Comparison of ENCODE assay signal across 8 cellular contexts in the genomic region with DNA sequence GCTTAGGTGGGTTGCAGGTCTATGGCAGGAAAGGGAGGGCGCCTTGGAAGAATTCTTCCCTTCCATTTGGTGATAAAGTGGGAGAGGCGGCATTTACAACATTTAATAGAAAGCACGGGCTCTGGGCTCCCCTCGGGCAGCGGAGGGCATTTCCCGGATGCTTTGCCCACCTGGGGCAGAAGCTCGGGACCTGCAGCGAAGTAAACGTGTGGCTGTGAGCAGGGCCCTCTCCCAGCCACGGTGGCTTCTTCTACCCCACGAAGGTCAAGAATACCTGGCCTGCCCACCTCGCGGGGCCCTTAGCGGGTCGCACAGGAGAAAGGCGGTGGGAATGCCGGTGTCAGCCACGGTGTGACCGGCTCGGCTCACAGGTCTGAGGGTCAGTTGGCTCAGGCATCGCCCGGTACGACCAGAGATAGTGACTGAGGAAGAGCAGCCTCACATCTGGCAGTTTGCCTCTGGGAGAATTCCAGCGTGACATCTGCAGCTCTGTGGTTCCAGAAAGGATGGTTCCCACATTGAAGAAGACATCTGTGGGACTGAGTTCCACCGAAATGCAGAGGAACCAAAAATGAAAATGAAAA. TPM values are rescaled to one million over a fixed set of nuclear protein-coding genes. Genes with fewer than 3 reads are reported as not detected.
DNase-seq lines count a peak whose midpoint lies in the region; ATAC-seq and TF ChIP-seq lines count a peak whose summit lies in the region.

No MANE protein-coding gene starts in this region.

- ATAC-seq in HG02623 (IDR thresholded peaks at IDR 0.05; ENCODE audit: unreplicated experiment): peak; percentile 19
- ATAC-seq in heart right ventricle: peak; percentile 11 to 65 (median 42)
- no peak for ATAC-seq in HG03095 (IDR thresholded peaks at IDR 0.05; ENCODE audit: unreplicated experiment)

- TF ChIP-seq CTCF in heart right ventricle (IDR thresholded peaks at IDR 0.05) (no peak), prostate gland (IDR thresholded peaks at IDR 0.05) (no peak)

- no peaks in the 10 kb centered on the region for H3K9me3 ChIP-seq in heart right ventricle
- no peaks in the 10 kb centered on the region for H3K9me3 ChIP-seq in prostate gland

- H3K27ac ChIP-seq in heart right ventricle (peak overlapping the region; percentile 87 to 95 (median 90)), prostate gland (peak overlapping the region; percentile 90 to 94)

- H3K27me3 Mint-ChIP-seq in activated T-helper 1 cell treated with anti-CD3 and anti-CD28 coated beads, Interleukin-12 subunit alpha, Interleukin-12 subunit beta, Interleukin-2, Interleukin-4 antibody, amounts not matched to agents 30 ng/mL and 10 ng/mL and 1 ng/mL, durations not matched to agents 14 hours and 24 hours and 36 hours (ENCODE audit: insufficient read depth): peaks cover 78% of the 10 kb centered on the region

- H3K36me3 ChIP-seq in heart right ventricle: peaks cover 0 to 7% (median 0%) of the 10 kb centered on the region in 9 donors
- no peaks in the 10 kb centered on the region for H3K36me3 ChIP-seq in prostate gland

- peak overlapping the region; percentile 86 for H3K4me3 Mint-ChIP-seq in activated T-helper 1 cell treated with anti-CD3 and anti-CD28 coated beads, Interleukin-12 subunit alpha, Interleukin-12 subunit beta, Interleukin-2, Interleukin-4 antibody, amounts not matched to agents 30 ng/mL and 10 ng/mL and 1 ng/mL, durations not matched to agents 14 hours and 24 hours and 36 hours

- no peak for DNase-seq in activated T-helper 1 cell treated with anti-CD3 and anti-CD28 coated beads, Interleukin-12 subunit alpha, Interleukin-12 subunit beta, Interleukin-2, Interleukin-4 antibody, amounts not matched to agents 30 ng/mL and 10 ng/mL and 1 ng/mL, durations not matched to agents 14 hours and 24 hours and 36 hours (ENCODE audit: low spot score)
- peak; percentile 45 to 65 for DNase-seq in heart right ventricle
- no peak for DNase-seq in prostate gland (ENCODE audit: low spot score)
- DNase-seq in stimulated activated CD8-positive, alpha-beta memory T cell treated with anti-CD3 and anti-CD28 coated beads, Interleukin-4, amount 100 ng/mL, for 48 hours: no peak
- no peak for DNase-seq in NCI-H1048 (lab: John Stamatoyannopoulos, UW)

- peak overlapping the region; percentile 33 for H3K27ac Mint-ChIP-seq in activated T-helper 1 cell treated with anti-CD3 and anti-CD28 coated beads, Interleukin-12 subunit alpha, Interleukin-12 subunit beta, Interleukin-2, Interleukin-4 antibody, amounts not matched to agents 30 ng/mL and 10 ng/mL and 1 ng/mL, durations not matched to agents 14 hours and 24 hours and 36 hours

- H3K9me3 Mint-ChIP-seq in activated T-helper 1 cell treated with anti-CD3 and anti-CD28 coated beads, Interleukin-12 subunit alpha, Interleukin-12 subunit beta, Interleukin-2, Interleukin-4 antibody, amounts not matched to agents 30 ng/mL and 10 ng/mL and 1 ng/mL, durations not matched to agents 14 hours and 24 hours and 36 hours: no peaks in the 10 kb centered on the region

- peaks cover 20% of the 10 kb centered on the region for H3K4me1 Mint-ChIP-seq in activated T-helper 1 cell treated with anti-CD3 and anti-CD28 coated beads, Interleukin-12 subunit alpha, Interleukin-12 subunit beta, Interleukin-2, Interleukin-4 antibody, amounts not matched to agents 30 ng/mL and 10 ng/mL and 1 ng/mL, durations not matched to agents 14 hours and 24 hours and 36 hours (ENCODE audit: low read depth)

- H3K36me3 Mint-ChIP-seq in activated T-helper 1 cell treated with anti-CD3 and anti-CD28 coated beads, Interleukin-12 subunit alpha, Interleukin-12 subunit beta, Interleukin-2, Interleukin-4 antibody, amounts not matched to agents 30 ng/mL and 10 ng/mL and 1 ng/mL, durations not matched to agents 14 hours and 24 hours and 36 hours (ENCODE audit: low read depth): no peaks in the 10 kb centered on the region

- H3K27me3 ChIP-seq in heart right ventricle (peaks cover 0 to 12% (median 0%) of the 10 kb centered on the region in 7 donors), prostate gland (replicated peaks; ENCODE audit: insufficient read depth) (no peaks in the 10 kb centered on the region)

- H3K4me1 ChIP-seq in heart right ventricle (peaks cover 0 to 50% (median 32%) of the 10 kb centered on the region in 9 donors), prostate gland (replicated peaks) (no peaks in the 10 kb centered on the region)

- H3K4me3 ChIP-seq in GM08714 (ENCODE audit: low read length) (peak overlapping the region; percentile 68; the same call in 1 of the 2 replicates), heart right ventricle (peak overlapping the region; percentile 45 to 80 (median 72)), prostate gland (peak overlapping the region; percentile 75 to 90)

- 1% methylated on average over 25 of the region's 25 CpGs for WGBS in heart right ventricle, 2 donors
- WGBS in prostate gland: 2% methylated on average over 25 of the region's 25 CpGs

- intact Hi-C loops in activated T-helper 1 cell treated with anti-CD3 and anti-CD28 coated beads, Interleukin-12 subunit alpha, Interleukin-12 subunit beta, Interleukin-2, Interleukin-4 antibody, amounts not matched to agents 30 ng/mL and 10 ng/mL and 1 ng/mL, durations not matched to agents 14 hours and 24 hours and 36 hours (cut with micrococcal nuclease): loop anchor here (1.0 to 10.0 kb wide), 5 partner anchors 61 to 693 kb away; a partner anchor contains a TSS
- intact Hi-C loops in heart right ventricle (cut with DNase I): loop anchor here in 7 of 10 donors (5.0 to 10.0 kb wide), 5 partner anchors 50 to 260 kb away; no protein-coding TSS in a partner anchor
- intact Hi-C loops in prostate gland (cut with DNase I): loop anchor here (5.0 kb wide), 1 partner anchor 55 kb away; no protein-coding TSS in a partner anchor

- TF ChIP-seq POLR2A in prostate gland (IDR thresholded peaks at IDR 0.05): no peak

RNA-seq across cellular contexts. Expression of a gene that starts 0.6 kb away (rescaled TPM):
- total RNA-seq in activated T-helper 1 cell treated with anti-CD3 and anti-CD28 coated beads, Interleukin-12 subunit alpha, Interleukin-12 subunit beta, Interleukin-2, Interleukin-4 antibody, amounts not matched to agents 30 ng/mL and 10 ng/mL and 1 ng/mL, durations not matched to agents 14 hours and 24 hours and 36 hours: 0.16 and 0.32 TPM in 2 replicates
- 10 to 100 TPM; 20.4 to 99.0 (median 48.5) TPM for total RNA-seq in heart right ventricle
- polyA plus RNA-seq in heart right ventricle: 10 to 100 TPM; 20.6 to 30.9 TPM
- total RNA-seq in prostate gland: 100 to 1,000 TPM in 1 of 2 donors, 10 to 100 TPM in 1; 36.3 to 120 TPM

Comparison
In these comparisons a context has a peak if more than half of its experiments do, and no peak if none do; other contexts are left out.
1. DNase-seq: peak in heart right ventricle (2 of 2); none in activated T-helper 1 cell treated with anti-CD3 and anti-CD28 coated beads, Interleukin-12 subunit alpha, Interleukin-12 subunit beta, Interleukin-2, Interleukin-4 antibody, amounts not matched to agents 30 ng/mL and 10 ng/mL and 1 ng/mL, durations not matched to agents 14 hours and 24 hours and 36 hours (single experiment), prostate gland (single experiment), stimulated activated CD8-positive, alpha-beta memory T cell treated with anti-CD3 and anti-CD28 coated beads, Interleukin-4, amount 100 ng/mL, for 48 hours (single experiment) and NCI-H1048 (single experiment).
2. RNA of a gene that starts 0.6 kb away (total RNA-seq): 36.3 to 120 TPM in prostate gland and 20.4 to 99.0 TPM in heart right ventricle; 0.16 to 0.32 TPM in activated T-helper 1 cell treated with anti-CD3 and anti-CD28 coated beads, Interleukin-12 subunit alpha, Interleukin-12 subunit beta, Interleukin-2, Interleukin-4 antibody, amounts not matched to agents 30 ng/mL and 10 ng/mL and 1 ng/mL, durations not matched to agents 14 hours and 24 hours and 36 hours; every median in the first group is over 10 times any median in the second.
3. Peak in every context shown above with its lines, with median percentiles within 50 percentile points of each other: H3K4me3 ChIP-seq.